19 cellular contexts compared by ENCODE assay signal in genomic region chr6:16649241-16649640, GRCh38.
"Had no signal": no experiment of that assay in that cellular context is flagged by ENCODE, and none has a peak within 500 bp of the region (broad histone marks: within the 10 kb centered on the region; RNA-seq: fewer than 3 reads in every experiment).

No MANE protein-coding gene starts in this region.

- H3K27me3 ChIP-seq: dorsolateral prefrontal cortex, foreskin keratinocyte, neutrophil had no signal

- H3K4me3 ChIP-seq: coronary artery, dorsolateral prefrontal cortex, skin epidermis had no signal

- H3K27ac ChIP-seq: coronary artery, foreskin keratinocyte, skin epidermis had no signal

- ATAC-seq: foreskin keratinocyte; left colon; left ventricle myocardium superior; naive thymus-derived CD4-positive, alpha-beta T cell; sciatic nerve; stimulated activated naive B cell treated with anti-CD40 and anti-IgM and Interleukin-4, amounts not matched to agents 10 μg/mL and 1 μg/mL and 100 μg/mL, for 72 hours; stimulated activated naive CD8-positive, alpha-beta T cell treated with anti-CD3 and anti-CD28 coated beads, Interleukin-15, amount 100 ng/mL, for 72 hours had no signal

- H3K9me3 ChIP-seq: neutrophil had no signal

- DNase-seq: dorsolateral prefrontal cortex; effector CD8-positive, alpha-beta T cell; foreskin keratinocyte; head of caudate nucleus; hippocampal formation; left colon; left ventricle myocardium superior; naive thymus-derived CD4-positive, alpha-beta T cell; posterior cingulate gyrus; stimulated activated CD4-positive, alpha-beta T cell treated with anti-CD3 and anti-CD28 coated beads, Interleukin-2, amount 100 ng/mL, for 24 hours; stimulated activated CD4-positive, alpha-beta T cell treated with anti-CD3 and anti-CD28 coated beads, Interleukin-4, amount 100 ng/mL, for 4 hours; stimulated activated naive B cell treated with anti-CD40 and anti-IgM and Interleukin-4, amounts not matched to agents 10 μg/mL and 1 μg/mL and 100 μg/mL, for 72 hours; stimulated activated naive CD8-positive, alpha-beta T cell treated with anti-CD3 and anti-CD28 coated beads, Interleukin-15, amount 100 ng/mL, for 72 hours; substantia nigra; trophoblast cell had no signal
